Comparison of ENCODE assay signal across 19 cellular contexts in the genomic region with DNA sequence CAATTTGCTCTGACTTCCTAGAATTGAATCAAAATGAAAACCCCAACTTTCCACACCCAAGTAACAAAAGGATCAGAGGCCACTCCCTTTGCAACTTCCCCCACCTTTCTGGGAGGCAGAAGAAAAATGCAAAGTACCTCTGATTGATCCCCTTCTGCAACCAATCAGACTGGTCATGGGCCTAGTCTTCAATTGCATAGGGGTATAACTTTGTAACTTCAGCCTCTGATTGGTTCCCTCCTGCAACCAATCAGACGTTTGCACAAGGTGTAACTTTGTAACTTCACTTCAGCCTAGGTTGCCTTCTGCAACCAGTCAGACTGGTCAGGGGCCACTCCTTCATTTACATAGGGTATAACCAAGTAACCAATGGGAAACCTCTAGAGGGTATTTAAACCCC. TPM values are rescaled to one million over a fixed set of nuclear protein-coding genes. Genes with fewer than 3 reads are reported as not detected.
A peak's percentile ranks its signal among the peaks of the same experiment; 100 is the strongest.
DNase-seq lines count a peak whose midpoint lies in the region; ATAC-seq, FAIRE-seq and TF ChIP-seq lines count a peak whose summit lies in the region.
"Had no signal": no experiment of that assay in that cellular context is flagged by ENCODE, and none has a peak within 500 bp of the region (broad histone marks: within the 10 kb centered on the region; RNA-seq: fewer than 3 reads in every experiment).

No MANE protein-coding gene starts in this region.

- H3K9me3 ChIP-seq in GM12878 (replicated peaks; ENCODE audit: control insufficient read depth, insufficient read depth, low read length) (no peaks in the 10 kb centered on the region; the same call in 2 of the 3 replicates), mucosa of descending colon (no peaks in the 10 kb centered on the region)

- RAD21 ChIA-PET in GM12878 (lab: Charles Lee; ENCODE audit: unreplicated experiment) = no interaction called here

- TF ChIP-seq CTCF in GM12878 (IDR thresholded peaks at IDR 0.05 in 2 of 3, conservative IDR thresholded peaks at IDR 0.05 in 1 of 3; ENCODE audit: control insufficient read depth in 2 of 3, extremely low read depth in 1 of 3, insufficient read depth in 1 of 3, low read depth in 3 of 3, low read length in 3 of 3) (no peak), mucosa of descending colon (IDR thresholded peaks at IDR 0.05) (no peak)

- no peak overlapping the region for H3K4me3 Mint-ChIP-seq in T-cell
- H3K4me3 Mint-ChIP-seq: B cell, GM23338 had no signal

- H3K9ac ChIP-seq in GM12878 (ENCODE audit: control insufficient read depth, insufficient read depth, low read length) = no peak overlapping the region
- H3K9ac ChIP-seq: BLaER1 treated with 17β-estradiol and CSF1 and Interleukin-3, amounts not matched to agents 10 nM and 100 nM had no signal

- CTCF ChIA-PET in GM12878 (lab: Yijun Ruan, JAX) = no interaction called here
- CTCF ChIA-PET in T-cell (lab: Charles Lee) = interaction anchor here in 1 of 2 donors (0.6 kb wide), 1 partner anchor 23 kb away, joined by 3 read pairs; no protein-coding TSS in a partner anchor

- FAIRE-seq in GM12878 (lab: Jason Lieb, UNC) (no peak), urothelium cell line (lab: Jason Lieb, UNC) (no peak)
- FAIRE-seq: G401.6, GM12892, GM18507, H54 had no signal

- peak; percentile 9 for DNase-seq in Jurkat, Clone E6-1 (ENCODE audit: low read depth, low spot score)
- peak; percentile 21 for DNase-seq in NAMALWA (ENCODE audit: low spot score)
- DNase-seq in GM12878 (ENCODE audit: low read depth, low spot score) = no peak
- DNase-seq in mucosa of descending colon = no peak
- DNase-seq in urothelium cell line (ENCODE audit: low spot score) = no peak
- DNase-seq in DMS79 treated with DMSO at 0.1 percent for 48 hours (lab: John Stamatoyannopoulos, UW) = no peak
- no peak for DNase-seq in T-cell
- DNase-seq: CD8-positive, alpha-beta memory T cell; COR-L47; DMS 273 treated with DMSO at 0.1 percent for 48 hours; DMS53; HCEC 1CT had no signal

- no peaks in the 10 kb centered on the region for H3K36me3 ChIP-seq in GM12878 (ENCODE audit: control insufficient read depth in 2 of 2, insufficient read depth in 2 of 2, low read length in 1 of 2)
- H3K36me3 ChIP-seq in mucosa of descending colon (ENCODE audit: low read depth) = no peaks in the 10 kb centered on the region
- H3K36me3 ChIP-seq: BLaER1 treated with 17β-estradiol and CSF1 and Interleukin-3, amounts not matched to agents 10 nM and 100 nM had no signal

- TF ChIP-seq POLR2A in GM12878 (IDR thresholded peaks at IDR 0.05; ENCODE audit: low read depth, low read length) = no peak

- SMC1A ChIA-PET in GM12878 (lab: Charles Lee; ENCODE audit: uncharacterized antibody, unreplicated experiment) = no interaction called here

- no peak overlapping the region for H3K4me2 ChIP-seq in GM12878 (ENCODE audit: control insufficient read depth, insufficient read depth)
- H3K4me2 ChIP-seq: BLaER1 treated with 17β-estradiol and CSF1 and Interleukin-3, amounts not matched to agents 10 nM and 100 nM; GM23338 had no signal

- H3K27me3 ChIP-seq in GM12878 (replicated peaks in 1 of 2; ENCODE audit: control insufficient read depth in 2 of 2, insufficient read depth in 2 of 2, low read length in 1 of 2) = no peaks in the 10 kb centered on the region
- H3K27me3 ChIP-seq: BLaER1 treated with 17β-estradiol and CSF1 and Interleukin-3, amounts not matched to agents 10 nM and 100 nM had no signal

- no peak for TF ChIP-seq EP300 in GM12878 (IDR thresholded peaks at IDR 0.05; ENCODE audit: borderline replicate concordance in 1 of 2, control insufficient read depth in 1 of 2, low read depth in 2 of 2, low read length in 2 of 2)

- no peak overlapping the region for H3K4me3 ChIP-seq in Jurkat, Clone E6-1 (ENCODE audit: low read length)
- H3K4me3 ChIP-seq in GM12878 (no peak overlapping the region), mucosa of descending colon (no peak overlapping the region)
- H3K4me3 ChIP-seq: BLaER1 treated with 17β-estradiol and CSF1 and Interleukin-3, amounts not matched to agents 10 nM and 100 nM; GM23338 had no signal

- intact Hi-C loops in GM12878 (cut with micrococcal nuclease; ENCODE audit: unreplicated experiment) (no loop called here), mucosa of descending colon (cut with DNase I, micrococcal nuclease) (no loop called here)

- TF ChIP-seq RAD21 in GM12878 (IDR thresholded peaks at IDR 0.05; ENCODE audit: insufficient read depth, low read depth, low read length) = no peak

- BruUV-seq in GM12878 (replicated peaks; lab: Mats Ljungman, UMichigan) = no TSS peak

- H3K27me3 Mint-ChIP-seq in T-cell = peaks cover 16 to 31% of the 10 kb centered on the region in 2 donors

- H4K20me1 ChIP-seq in GM12878 (ENCODE audit: control insufficient read depth, insufficient read depth) = no peaks in the 10 kb centered on the region
- H4K20me1 ChIP-seq: BLaER1 treated with 17β-estradiol and CSF1 and Interleukin-3, amounts not matched to agents 10 nM and 100 nM had no signal

- H3K4me1 Mint-ChIP-seq in T-cell = no peaks in the 10 kb centered on the region
- H3K4me1 Mint-ChIP-seq: B cell, GM23338 had no signal

- 0% methylated on average over 1 of the region's 1 CpG for WGBS in GM12878 (ENCODE audit: insufficient coverage, insufficient replicate concordance, low lambda C conversion rate, missing lambda C conversion rate)

- H3K4me1 ChIP-seq in GM12878 (ENCODE audit: control insufficient read depth, insufficient read depth, low read length) = peaks cover 3% of the 10 kb centered on the region; the same call in 1 of the 2 replicates
- H3K4me1 ChIP-seq in mucosa of descending colon (ENCODE audit: low read depth) = peaks cover 2% of the 10 kb centered on the region
- H3K4me1 ChIP-seq: BLaER1 treated with 17β-estradiol and CSF1 and Interleukin-3, amounts not matched to agents 10 nM and 100 nM had no signal

- H3K79me2 ChIP-seq in GM12878 (ENCODE audit: control insufficient read depth, insufficient read depth, low read length) = no peaks in the 10 kb centered on the region

- no peak overlapping the region for H3K27ac Mint-ChIP-seq in T-cell
- H3K27ac Mint-ChIP-seq: B cell, GM23338 had no signal

- POLR2A ChIA-PET in GM12878 (lab: Charles Lee) (no interaction called here), T-cell (lab: Charles Lee) (no interaction called here)

- no peaks in the 10 kb centered on the region for H3K36me3 Mint-ChIP-seq in T-cell

- no peak overlapping the region for H2AFZ ChIP-seq in GM12878 (ENCODE audit: control insufficient read depth, low read depth, low read length)
- H2AFZ ChIP-seq: GM23338 had no signal

- no peaks in the 10 kb centered on the region for H3K9me3 Mint-ChIP-seq in T-cell
- H3K9me3 Mint-ChIP-seq: CD8-positive, alpha-beta memory T cell had no signal

- ATAC-seq in GM12878 (no peak), mucosa of descending colon (peak; percentile 42), T-cell (replicated peaks in 1 of 4) (no peak)
- ATAC-seq: GM23338 had no signal

- in situ Hi-C loops in GM12878 (cut with MboI) = no loop called here

- H3K27ac ChIP-seq in GM12878 (ENCODE audit: control insufficient read depth, insufficient read depth) = no peak overlapping the region
- H3K27ac ChIP-seq: BLaER1 treated with 17β-estradiol and CSF1 and Interleukin-3, amounts not matched to agents 10 nM and 100 nM had no signal

TF ChIP-seq in GM12878, 131 proteins besides CTCF, POLR2A, EP300 and RAD21:
- no peak for TF ChIP-seq GATAD2B (conservative IDR thresholded peaks at IDR 0.05; ENCODE audit: low read depth)
- TF ChIP-seq BACH1 (IDR thresholded peaks at IDR 0.05; ENCODE audit: borderline replicate concordance) = no peak
- TF ChIP-seq, protein P1, sequence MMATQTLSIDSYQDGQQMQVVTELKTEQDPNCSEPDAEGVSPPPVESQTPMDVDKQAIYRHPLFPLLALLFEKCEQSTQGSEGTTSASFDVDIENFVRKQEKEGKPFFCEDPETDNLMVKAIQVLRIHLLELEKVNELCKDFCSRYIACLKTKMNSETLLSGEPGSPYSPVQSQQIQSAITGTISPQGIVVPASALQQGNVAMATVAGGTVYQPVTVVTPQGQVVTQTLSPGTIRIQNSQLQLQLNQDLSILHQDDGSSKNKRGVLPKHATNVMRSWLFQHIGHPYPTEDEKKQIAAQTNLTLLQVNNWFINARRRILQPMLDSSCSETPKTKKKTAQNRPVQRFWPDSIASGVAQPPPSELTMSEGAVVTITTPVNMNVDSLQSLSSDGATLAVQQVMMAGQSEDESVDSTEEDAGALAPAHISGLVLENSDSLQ (IDR thresholded peaks at IDR 0.05) = peak; percentile 61
- no peak for TF ChIP-seq LARP7 (IDR thresholded peaks at IDR 0.05)
- no peak for TF ChIP-seq FOXK2 (IDR thresholded peaks at IDR 0.05)

RNA-seq across cellular contexts. Expression of a gene that starts 38.3 kb away (rescaled TPM):
- polyA plus RNA-seq in Jurkat, Clone E6-1 (2012; ENCODE audit: insufficient read depth, insufficient read length) = 24.6 TPM
- 17.2 and 18.2 TPM in 2 replicates for total RNA-seq in GM12878 (2013; cell fraction: nucleolus; rRNA removed)
- total RNA-seq in GM12878 (2014; rRNA removed) (9.4 TPM in 2 replicates), GM12878 (2014; rRNA removed; fragmentation: Illumina TruSeq; extraction: Trizol) (9.4 and 9.8 TPM in 2 replicates), GM12878 (2021) (20.9 and 23.4 TPM in 2 replicates), mucosa of descending colon (10 to 100 TPM; 20.9 to 33.7 (median 25.2) TPM), T-cell (10 to 100 TPM; 25.1 to 29.9 (median 25.6) TPM)
- 5.4 TPM for polyA plus RNA-seq in GM12878 (2011; ENCODE audit: low read depth)
- polyA plus RNA-seq in GM12878 (2011; rRNA removed) (22.1 and 27.4 TPM in 2 replicates), GM12878 (2014; fragmentation: Illumina TruSeq; extraction: Trizol) (18.4 and 22.1 TPM in 2 replicates), GM12878 (2014; fragmentation: Nextera tagmentation; extraction: Ambion mirVana) (1 to 10 TPM; 3.8 to 5.6 TPM), GM12878 (2014; rRNA removed) (10.9 and 15.1 TPM in 2 replicates), GM12878 (2016; fragmentation: Nextera tagmentation; extraction: Ambion mirVana) (10 to 100 TPM; 13.3 to 14.0 TPM)
- polyA plus RNA-seq in GM12878 (2011; cell fraction: cytosol; rRNA removed) = 9.3 and 10.6 TPM in 2 replicates
- 6.6 and 8.4 TPM in 2 replicates for polyA plus RNA-seq in GM12878 (2011; cell fraction: nucleus; rRNA removed)
- polyA plus RNA-seq in GM12878 (2012) = 8.8 and 11.6 TPM in 2 replicates
- polyA minus RNA-seq in GM12878 (2011; rRNA and poly(A)+ RNA removed) = 16.6 and 24.1 TPM in 2 replicates
- polyA minus RNA-seq in GM12878 (2011; cell fraction: cytosol; rRNA and poly(A)+ RNA removed) = 9.9 and 10.7 TPM in 2 replicates
- 3.1 and 6.5 TPM in 2 replicates for polyA minus RNA-seq in GM12878 (2011; cell fraction: nucleus; rRNA and poly(A)+ RNA removed)

Comparison
In these comparisons a context has a peak if more than half of its experiments do, and no peak if none do; other contexts are left out.
1. DNase-seq: peak in Jurkat, Clone E6-1 (single experiment) and NAMALWA (single experiment); none in GM12878 (single experiment), mucosa of descending colon (0 of 3), urothelium cell line (single experiment), DMS79 treated with DMSO at 0.1 percent for 48 hours (single experiment) and T-cell (0 of 34).